ENCODE assay signal across 8 cellular contexts in genomic region chr3:47347217-47347801, GRCh38. TPM values are rescaled to one million over a fixed set of nuclear protein-coding genes. Genes with fewer than 3 reads are reported as not detected.
A peak's percentile ranks its signal among the peaks of the same experiment; 100 is the strongest.
DNase-seq lines count a peak whose midpoint lies in the region; ATAC-seq and TF ChIP-seq lines count a peak whose summit lies in the region.

No MANE protein-coding gene starts in this region.

- no peaks in the 10 kb centered on the region for H3K27me3 Mint-ChIP-seq in activated naive CD8-positive, alpha-beta T cell treated with anti-CD3 and anti-CD28 coated beads for 36 hours
- no peaks in the 10 kb centered on the region for H3K27me3 Mint-ChIP-seq in mesothelial cell of epicardium (ENCODE audit: low read depth)

- no peak overlapping the region for H3K4me3 Mint-ChIP-seq in activated naive CD8-positive, alpha-beta T cell treated with anti-CD3 and anti-CD28 coated beads for 36 hours
- no peak overlapping the region for H3K4me3 Mint-ChIP-seq in mesothelial cell of epicardium

- peaks cover 12% of the 10 kb centered on the region for H3K36me3 Mint-ChIP-seq in activated naive CD8-positive, alpha-beta T cell treated with anti-CD3 and anti-CD28 coated beads for 36 hours
- peaks cover 13% of the 10 kb centered on the region for H3K36me3 Mint-ChIP-seq in mesothelial cell of epicardium

- H3K27ac Mint-ChIP-seq in activated naive CD8-positive, alpha-beta T cell treated with anti-CD3 and anti-CD28 coated beads for 36 hours, result no peak overlapping the region
- no peak overlapping the region for H3K27ac Mint-ChIP-seq in mesothelial cell of epicardium

- H3K9me3 Mint-ChIP-seq in activated naive CD8-positive, alpha-beta T cell treated with anti-CD3 and anti-CD28 coated beads for 36 hours, result no peaks in the 10 kb centered on the region
- H3K9me3 Mint-ChIP-seq in mesothelial cell of epicardium, result peaks cover 5% of the 10 kb centered on the region

- DNase-seq in EH (ENCODE audit: low read depth), result peak; percentile 81
- peak; percentile 51 to 68 for DNase-seq in NOMO-1 (lab: John Stamatoyannopoulos, UW; ENCODE audit: unreplicated experiment in 2 of 2)
- peak; percentile 77 for DNase-seq in hepatic stellate cell (ENCODE audit: low spot score)
- DNase-seq in NCI-H69 (lab: John Stamatoyannopoulos, UW), result no peak
- DNase-seq in activated naive CD8-positive, alpha-beta T cell treated with anti-CD3 and anti-CD28 coated beads for 36 hours, result no peak
- DNase-seq in HuH-7 (ENCODE audit: low spot score), result no peak
- DNase-seq in mesothelial cell of epicardium (ENCODE audit: low spot score in 2 of 2, unreplicated experiment in 2 of 2), result no peak

- TF ChIP-seq CTCF in mesothelial cell of epicardium (IDR thresholded peaks at IDR 0.05; ENCODE audit: unreplicated experiment), result no peak

- peak; percentile 58 for ATAC-seq in GM21737 (IDR thresholded peaks at IDR 0.05; ENCODE audit: unreplicated experiment)

- H3K4me1 Mint-ChIP-seq in activated naive CD8-positive, alpha-beta T cell treated with anti-CD3 and anti-CD28 coated beads for 36 hours, result peaks cover 5% of the 10 kb centered on the region
- no peaks in the 10 kb centered on the region for H3K4me1 Mint-ChIP-seq in mesothelial cell of epicardium

RNA-seq across cellular contexts. Expression of gene PTPN23, which starts 33.5 kb away (rescaled TPM):
- 10 to 100 TPM; 25.9 to 30.3 TPM for total RNA-seq in activated naive CD8-positive, alpha-beta T cell treated with anti-CD3 and anti-CD28 coated beads for 36 hours
- 47.1 to 56.7 TPM (median 50.6 TPM) in 3 replicates for total RNA-seq in mesothelial cell of epicardium

Comparison
In these comparisons a context has a peak if more than half of its experiments do, and no peak if none do; other contexts are left out.
1. DNase-seq: peak in EH (single experiment), NOMO-1 (2 of 2) and hepatic stellate cell (single experiment); none in NCI-H69 (single experiment), activated naive CD8-positive, alpha-beta T cell treated with anti-CD3 and anti-CD28 coated beads for 36 hours (single experiment), HuH-7 (single experiment) and mesothelial cell of epicardium (0 of 2).